In genomic region chr16:54772400-54772799, GRCh38 we compare ENCODE assay signal across 36 cellular contexts.
"Had no signal": no experiment of that assay in that cellular context is flagged by ENCODE, and none has a peak within 500 bp of the region (broad histone marks: within the 10 kb centered on the region; RNA-seq: fewer than 3 reads in every experiment).

No MANE protein-coding gene starts in this region.

- H3K9ac ChIP-seq: KMS-11 had no signal

- DNase-seq: Karpas-422, Kasumi-1, MG63, MM.1S, MV-4-11, NCI-H1048, NCI-H1092, NCI-H1092 treated with DMSO at 0.1 percent for 48 hours, NCI-H1105, NCI-H1105 treated with DMSO at 0.1 percent for 48 hours, NCI-H1417, NCI-H1417 treated with DMSO at 0.1 percent for 48 hours, NCI-H1436, NCI-H1436 treated with DMSO at 0.1 percent for 48 hours, NCI-H146, NCI-H1694, NCI-H1694 treated with DMSO at 0.1 percent for 48 hours, NCI-H187, NCI-H187 treated with DMSO at 0.1 percent for 48 hours, NCI-H1930, NCI-H2029, NCI-H2029 treated with DMSO at 0.1 percent for 48 hours, NCI-H2081, NCI-H2081 treated with DMSO at 0.1 percent for 48 hours, NCI-H2107, NCI-H2171, NCI-H2171 treated with DMSO at 0.1 percent for 48 hours, NCI-H2227 treated with DMSO at 0.1 percent for 48 hours, NCI-H226, NCI-H345, NCI-H446, NCI-H446 treated with DMSO at 0.1 percent for 48 hours, NCI-H510A, NCI-H510A treated with DMSO at 0.1 percent for 48 hours, NCI-H524 had no signal

- H3K27ac ChIP-seq: KMS-11 had no signal

- H3K36me3 ChIP-seq: MG63 had no signal

- H3K4me3 ChIP-seq: MG63 had no signal

- H3K4me2 ChIP-seq: KMS-11 had no signal
